Comparison of ENCODE assay signal across 1 cellular context in genomic region chr4:26372525-26373172, GRCh38.
A peak's percentile ranks its signal among the peaks of the same experiment; 100 is the strongest.
TF ChIP-seq lines count a peak whose summit lies in the region.

No MANE protein-coding gene starts in this region.

TF ChIP-seq in HepG2, 621 proteins besides CTCF, POLR2A, EP300 and RAD21 (continued from another document and continues in another):
- TF ChIP-seq ZNF646 (CRISPR knock-in tag; IDR thresholded peaks at IDR 0.05) (no peak), ZNF17 (CRISPR knock-in tag; IDR thresholded peaks at IDR 0.05) (no peak), ARID5B (CRISPR knock-in tag; IDR thresholded peaks at IDR 0.05) (peak; percentile 77), TRIM22 (IDR thresholded peaks at IDR 0.05) (no peak), SETDB1 (CRISPR knock-in tag; IDR thresholded peaks at IDR 0.05; ENCODE audit: borderline replicate concordance) (no peak), ARNT (IDR thresholded peaks at IDR 0.05) (no peak), ZNF781 (CRISPR knock-in tag; IDR thresholded peaks at IDR 0.05; ENCODE audit: borderline replicate concordance, not compliant biosample characterization) (no peak), ATF4 (CRISPR knock-in tag; IDR thresholded peaks at IDR 0.05) (no peak), SOX6 (IDR thresholded peaks at IDR 0.05) (no peak), SOX6 (CRISPR knock-in tag; IDR thresholded peaks at IDR 0.05) (peak; percentile 76; the same call in 1 of the 2 replicates), ZNF577 (CRISPR knock-in tag; IDR thresholded peaks at IDR 0.05; ENCODE audit: borderline replicate concordance, low read depth) (no peak), DPF2 (CRISPR knock-in tag; IDR thresholded peaks at IDR 0.05; ENCODE audit: borderline replicate concordance, low read depth) (0 out of 2 replicates have a peak, but pooled peaks have one; percentile 25), THAP7 (CRISPR knock-in tag; IDR thresholded peaks at IDR 0.05) (no peak), NONO (IDR thresholded peaks at IDR 0.05) (no peak), NONO (CRISPR knock-in tag; conservative IDR thresholded peaks at IDR 0.05) (0 out of 2 replicates have a peak, but pooled peaks have one; percentile 52), MLLT10 (CRISPR knock-in tag; IDR thresholded peaks at IDR 0.05) (no peak), ZNF513 (CRISPR knock-in tag; conservative IDR thresholded peaks at IDR 0.05) (no peak), HNRNPUL1 (IDR thresholded peaks at IDR 0.05; ENCODE audit: low read depth, low read length) (no peak), ZFX (CRISPR knock-in tag; IDR thresholded peaks at IDR 0.05; ENCODE audit: low read depth) (peak; percentile 56; the same call in 1 of the 2 replicates), HOXA9 (CRISPR knock-in tag; IDR thresholded peaks at IDR 0.05; ENCODE audit: borderline replicate concordance) (no peak), SSRP1 (CRISPR knock-in tag; IDR thresholded peaks at IDR 0.05) (no peak), ZNF737 (CRISPR knock-in tag; IDR thresholded peaks at IDR 0.05; ENCODE audit: borderline replicate concordance) (no peak), ZNF749 (CRISPR knock-in tag; IDR thresholded peaks at IDR 0.05; ENCODE audit: borderline replicate concordance) (no peak), GZF1 (CRISPR knock-in tag; IDR thresholded peaks at IDR 0.05) (no peak), TAF15 (IDR thresholded peaks at IDR 0.05; ENCODE audit: low read depth, low read length, poor library complexity, severe bottlenecking) (no peak), ZNF512B (CRISPR knock-in tag; IDR thresholded peaks at IDR 0.05; ENCODE audit: borderline replicate concordance) (no peak), ZNF766 (CRISPR knock-in tag; IDR thresholded peaks at IDR 0.05; ENCODE audit: borderline replicate concordance) (no peak), ZNF30 (CRISPR knock-in tag; IDR thresholded peaks at IDR 0.05) (no peak), RFXANK (CRISPR knock-in tag; IDR thresholded peaks at IDR 0.05) (no peak), PATZ1 (CRISPR knock-in tag; IDR thresholded peaks at IDR 0.05) (no peak), NR0B2 (CRISPR knock-in tag; IDR thresholded peaks at IDR 0.05) (no peak), HCFC1 (IDR thresholded peaks at IDR 0.05; ENCODE audit: low read depth, low read length) (no peak), GTF2F1 (IDR thresholded peaks at IDR 0.05; ENCODE audit: low read length) (no peak), HOXA5 (CRISPR knock-in tag; IDR thresholded peaks at IDR 0.05) (no peak; the same call in 1 of the 2 replicates), ZFP91 (CRISPR knock-in tag; IDR thresholded peaks at IDR 0.05; ENCODE audit: borderline replicate concordance) (no peak), XBP1 (CRISPR knock-in tag; IDR thresholded peaks at IDR 0.05) (no peak)
